25 cellular contexts compared by ENCODE assay signal in genomic region chr22:27961182-27961581, GRCh38.
"Had no signal": no experiment of that assay in that cellular context is flagged by ENCODE, and none has a peak within 500 bp of the region (broad histone marks: within the 10 kb centered on the region; RNA-seq: fewer than 3 reads in every experiment).

No MANE protein-coding gene starts in this region.

- ATAC-seq: mucosa of descending colon; naive thymus-derived CD4-positive, alpha-beta T cell; natural killer cell treated with Interleukin-12 subunit alpha and Interleukin-12 subunit beta and Interleukin-15 and Interleukin-18, amount 100 ng/mL, for 72 hours; right cardiac atrium; stimulated activated memory B cell treated with anti-CD40 and anti-IgM and Interleukin-4, amounts not matched to agents 10 μg/mL and 1 μg/mL and 100 μg/mL, for 72 hours; stimulated activated naive CD8-positive, alpha-beta T cell treated with anti-CD3 and anti-CD28 coated beads, Interleukin-15, amount 100 ng/mL, for 72 hours had no signal

- H3K4me1 Mint-ChIP-seq: stimulated activated memory B cell treated with anti-CD40 and anti-IgM and Interleukin-4, amounts not matched to agents 10 μg/mL and 1 μg/mL and 100 μg/mL, for 72 hours; stimulated activated naive CD8-positive, alpha-beta T cell treated with anti-CD3 and anti-CD28 coated beads, Interleukin-15, amount 100 ng/mL, for 72 hours had no signal

- DNase-seq: islet precursor cell; midbrain; mucosa of descending colon; naive thymus-derived CD4-positive, alpha-beta T cell; ovary; posterior cingulate gyrus; retina; right cardiac atrium; sigmoid colon; small intestine; stimulated activated CD4-positive, alpha-beta T cell treated with anti-CD3 and anti-CD28 coated beads, Interleukin-1b, Interleukin-23, amount 100 ng/mL, for 48 hours; stimulated activated CD4-positive, alpha-beta T cell treated with anti-CD3 and anti-CD28 coated beads, Interleukin-2, amount 100 ng/mL, for 48 hours; stimulated activated CD4-positive, alpha-beta T cell treated with anti-CD3 and anti-CD28 coated beads, Interleukin-4, amount 100 ng/mL, for 4 hours; stimulated activated CD8-positive, alpha-beta memory T cell treated with anti-CD3 and anti-CD28 coated beads, Interleukin-4, amount 100 ng/mL, for 48 hours; stimulated activated naive CD4-positive, alpha-beta T cell treated with Interleukin-2 at 50 U/mL for 16 hours; stimulated activated naive CD8-positive, alpha-beta T cell treated with anti-CD3 and anti-CD28 coated beads, Interleukin-15, amount 100 ng/mL, for 72 hours; substantia nigra; uterus had no signal

- H3K4me3 Mint-ChIP-seq: naive thymus-derived CD4-positive, alpha-beta T cell; natural killer cell treated with Interleukin-12 subunit alpha and Interleukin-12 subunit beta and Interleukin-15 and Interleukin-18, amount 100 ng/mL, for 72 hours; stimulated activated memory B cell treated with anti-CD40 and anti-IgM and Interleukin-4, amounts not matched to agents 10 μg/mL and 1 μg/mL and 100 μg/mL, for 72 hours; stimulated activated naive CD8-positive, alpha-beta T cell treated with anti-CD3 and anti-CD28 coated beads, Interleukin-15, amount 100 ng/mL, for 72 hours; type B pancreatic cell had no signal

- H3K9me3 ChIP-seq: mucosa of descending colon, ovary, prostate gland, sigmoid colon, uterus had no signal

- H3K27me3 ChIP-seq: hepatocyte, ovary, sigmoid colon, tibial nerve, uterus had no signal

- H3K27ac ChIP-seq: hepatocyte, ovary, prostate gland, sigmoid colon, tibial nerve, uterus had no signal

- H3K4me1 ChIP-seq: prostate gland, uterus had no signal

- H3K36me3 ChIP-seq: ovary, sigmoid colon, uterus had no signal

- H3K4me3 ChIP-seq: hepatocyte, lung, mucosa of descending colon, ovary, prostate gland, sigmoid colon, tibial nerve, uterus had no signal

- H3K27ac Mint-ChIP-seq: naive thymus-derived CD4-positive, alpha-beta T cell; natural killer cell treated with Interleukin-12 subunit alpha and Interleukin-12 subunit beta and Interleukin-15 and Interleukin-18, amount 100 ng/mL, for 72 hours; stimulated activated memory B cell treated with anti-CD40 and anti-IgM and Interleukin-4, amounts not matched to agents 10 μg/mL and 1 μg/mL and 100 μg/mL, for 72 hours; type B pancreatic cell had no signal

- H3K27me3 Mint-ChIP-seq: naive thymus-derived CD4-positive, alpha-beta T cell; natural killer cell treated with Interleukin-12 subunit alpha and Interleukin-12 subunit beta and Interleukin-15 and Interleukin-18, amount 100 ng/mL, for 72 hours; stimulated activated memory B cell treated with anti-CD40 and anti-IgM and Interleukin-4, amounts not matched to agents 10 μg/mL and 1 μg/mL and 100 μg/mL, for 72 hours; stimulated activated naive CD8-positive, alpha-beta T cell treated with anti-CD3 and anti-CD28 coated beads, Interleukin-15, amount 100 ng/mL, for 72 hours; type B pancreatic cell had no signal

- H3K36me3 Mint-ChIP-seq: natural killer cell treated with Interleukin-12 subunit alpha and Interleukin-12 subunit beta and Interleukin-15 and Interleukin-18, amount 100 ng/mL, for 72 hours; stimulated activated memory B cell treated with anti-CD40 and anti-IgM and Interleukin-4, amounts not matched to agents 10 μg/mL and 1 μg/mL and 100 μg/mL, for 72 hours had no signal
